7 cellular contexts compared by ENCODE assay signal in the genomic region with DNA sequence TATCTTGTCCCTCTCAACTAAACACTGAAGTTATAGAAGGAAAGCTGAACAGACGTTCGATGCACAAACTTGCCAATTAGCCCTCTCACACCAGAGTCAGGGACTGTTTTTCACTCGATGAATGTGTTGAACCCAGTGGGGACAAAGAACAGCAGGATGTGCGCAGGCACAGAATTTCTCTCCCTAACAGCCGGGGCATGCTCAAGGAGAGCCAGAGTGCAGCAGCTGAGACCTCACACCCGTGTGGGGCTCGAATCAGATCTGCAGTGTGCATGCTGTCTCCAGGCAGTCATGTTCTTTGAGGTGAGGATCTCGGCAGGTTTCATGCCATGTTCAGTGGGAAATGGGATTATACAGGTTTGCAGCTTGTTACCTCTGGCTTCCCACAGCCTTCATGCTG.
"Had no signal": no experiment of that assay in that cellular context is flagged by ENCODE, and none has a peak within 500 bp of the region (broad histone marks: within the 10 kb centered on the region; RNA-seq: fewer than 3 reads in every experiment).

No MANE protein-coding gene starts in this region.

- H3K4me3 Mint-ChIP-seq: HFFc6, IgD-negative memory B cell had no signal

- ATAC-seq: HCT116 had no signal

- H3K4me1 Mint-ChIP-seq: IgD-negative memory B cell had no signal

- H3K27ac Mint-ChIP-seq: HFFc6, IgD-negative memory B cell had no signal

- DNase-seq: GM23248, GOT3, H7, HFFc6, KBM-7 had no signal
